Comparison of ENCODE assay signal across 3 cellular contexts in the genomic region with DNA sequence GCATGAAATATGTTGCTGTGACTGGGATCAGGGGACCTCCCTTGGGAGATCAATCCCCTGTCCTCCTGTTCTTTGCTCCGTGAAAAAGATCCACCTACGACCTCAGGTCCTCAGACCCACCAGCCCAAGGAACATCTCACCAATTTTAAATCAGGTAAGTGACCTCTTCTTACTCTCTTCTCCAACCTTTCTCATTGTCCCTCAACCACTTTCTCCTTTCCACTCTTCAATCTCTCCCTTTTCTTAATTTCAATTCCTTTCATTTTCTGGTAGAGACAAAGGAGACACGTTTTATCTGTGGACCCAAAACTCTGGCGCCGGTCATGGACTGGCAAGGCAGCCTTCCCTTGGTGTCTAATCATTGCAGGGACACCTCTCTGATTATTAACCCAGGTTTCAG. TPM values are rescaled to one million over a fixed set of nuclear protein-coding genes. Genes with fewer than 3 reads are reported as not detected.
"Had no signal": no experiment of that assay in that cellular context is flagged by ENCODE, and none has a peak within 500 bp of the region (broad histone marks: within the 10 kb centered on the region; RNA-seq: fewer than 3 reads in every experiment).

No MANE protein-coding gene starts in this region.

RNA-seq across cellular contexts. Expression of a gene that starts 21.1 kb away (rescaled TPM):
- total RNA-seq: subcutaneous adipose tissue, upper lobe of right lung, vagina had no signal
